ENCODE assay signal across 16 cellular contexts in genomic region chr7:44216019-44216418, GRCh38. TPM values are rescaled to one million over a fixed set of nuclear protein-coding genes. Genes with fewer than 3 reads are reported as not detected.
A peak's percentile ranks its signal among the peaks of the same experiment; 100 is the strongest.
DNase-seq lines count a peak whose midpoint lies in the region; ATAC-seq and TF ChIP-seq lines count a peak whose summit lies in the region.
"Had no signal": no experiment of that assay in that cellular context is flagged by ENCODE, and none has a peak within 500 bp of the region (broad histone marks: within the 10 kb centered on the region; RNA-seq: fewer than 3 reads in every experiment).

No MANE protein-coding gene starts in this region.

- ATAC-seq in HG03280 (IDR thresholded peaks at IDR 0.05; ENCODE audit: unreplicated experiment): no peak
- ATAC-seq: effector memory CD8-positive, alpha-beta T cell; PC-3 had no signal

- DNase-seq in COR-L47 (lab: John Stamatoyannopoulos, UW) (peak; percentile 83), NCI-H1105 treated with DMSO at 0.1 percent for 48 hours (lab: John Stamatoyannopoulos, UW) (peak; percentile 66), NCI-H774 (lab: John Stamatoyannopoulos, UW) (peak; percentile 37), mesenteric fat pad (ENCODE audit: low spot score) (peak; percentile 73), MCF 10A (ENCODE audit: unreplicated experiment) (no peak), activated gamma-delta T cell (lab: John Stamatoyannopoulos, UW) (no peak), NAMALWA (ENCODE audit: low spot score) (no peak)
- DNase-seq: activated CD4-positive, alpha-beta T cell treated with anti-CD3 and anti-CD28 coated beads, Interleukin-2, amount 50 U/mL, for 48 hours; effector memory CD8-positive, alpha-beta T cell; GDM1; kidney glomerular epithelial cell; midbrain; NCI-H446 treated with DMSO at 0.1 percent for 48 hours; PC-3; stimulated activated CD4-positive, alpha-beta T cell treated with anti-CD3 and anti-CD28 coated beads, Interleukin-2, amount 100 ng/mL, for 48 hours had no signal

- BruUV-seq in MCF 10A (replicated peaks; lab: Mats Ljungman, UMichigan): no TSS peak

- H3K4me3 Mint-ChIP-seq in MCF 10A (ENCODE audit: unreplicated experiment): no peak overlapping the region
- H3K4me3 Mint-ChIP-seq: effector memory CD8-positive, alpha-beta T cell had no signal

- H3K27me3 Mint-ChIP-seq in MCF 10A (ENCODE audit: insufficient read depth, unreplicated experiment): no peaks in the 10 kb centered on the region
- H3K27me3 Mint-ChIP-seq: effector memory CD8-positive, alpha-beta T cell had no signal

- no peak overlapping the region for H3K27ac Mint-ChIP-seq in MCF 10A (ENCODE audit: low read depth, unreplicated experiment)

- POLR2A ChIA-PET in MCF 10A (lab: Yijun Ruan, JAX): no interaction called here

- H3K36me3 Mint-ChIP-seq in MCF 10A (ENCODE audit: insufficient read depth, unreplicated experiment): peaks cover 21% of the 10 kb centered on the region

- H3K4me1 Mint-ChIP-seq in MCF 10A (ENCODE audit: insufficient read depth, unreplicated experiment): no peaks in the 10 kb centered on the region

- intact Hi-C loops in MCF 10A (cut with micrococcal nuclease): no loop called here

- no peaks in the 10 kb centered on the region for H3K9me3 Mint-ChIP-seq in MCF 10A (ENCODE audit: unreplicated experiment)
- H3K9me3 Mint-ChIP-seq: effector memory CD8-positive, alpha-beta T cell had no signal

- no peak for TF ChIP-seq CTCF in MCF 10A (IDR thresholded peaks at IDR 0.05; ENCODE audit: unreplicated experiment)

- CTCF ChIA-PET in MCF 10A (lab: Yijun Ruan, JAX): interaction anchor here (1.2 kb wide), 1 partner anchor 259 kb away, joined by 5 read pairs; no protein-coding TSS in a partner anchor

RNA-seq across cellular contexts. Expression of gene YKT6, which starts 15.2 kb away (rescaled TPM):
- total RNA-seq in mesenteric fat pad (77.4 TPM), MCF 10A (2022) (107 and 153 TPM in 2 replicates)

RNA-seq across cellular contexts. Expression of gene GCK, which starts 26.8 kb away (rescaled TPM):
- total RNA-seq in mesenteric fat pad (0.48 TPM), MCF 10A (2022) (not detected in 2 replicates)
- total RNA-seq: PC-3 had no signal

Comparison
In these comparisons a context has a peak if more than half of its experiments do, and no peak if none do; other contexts are left out.
1. DNase-seq: peak in COR-L47 (single experiment), NCI-H1105 treated with DMSO at 0.1 percent for 48 hours (single experiment), NCI-H774 (single experiment) and mesenteric fat pad (single experiment); none in MCF 10A (single experiment), activated gamma-delta T cell (single experiment) and NAMALWA (single experiment).